1 cellular context compared by ENCODE assay signal in the genomic region with DNA sequence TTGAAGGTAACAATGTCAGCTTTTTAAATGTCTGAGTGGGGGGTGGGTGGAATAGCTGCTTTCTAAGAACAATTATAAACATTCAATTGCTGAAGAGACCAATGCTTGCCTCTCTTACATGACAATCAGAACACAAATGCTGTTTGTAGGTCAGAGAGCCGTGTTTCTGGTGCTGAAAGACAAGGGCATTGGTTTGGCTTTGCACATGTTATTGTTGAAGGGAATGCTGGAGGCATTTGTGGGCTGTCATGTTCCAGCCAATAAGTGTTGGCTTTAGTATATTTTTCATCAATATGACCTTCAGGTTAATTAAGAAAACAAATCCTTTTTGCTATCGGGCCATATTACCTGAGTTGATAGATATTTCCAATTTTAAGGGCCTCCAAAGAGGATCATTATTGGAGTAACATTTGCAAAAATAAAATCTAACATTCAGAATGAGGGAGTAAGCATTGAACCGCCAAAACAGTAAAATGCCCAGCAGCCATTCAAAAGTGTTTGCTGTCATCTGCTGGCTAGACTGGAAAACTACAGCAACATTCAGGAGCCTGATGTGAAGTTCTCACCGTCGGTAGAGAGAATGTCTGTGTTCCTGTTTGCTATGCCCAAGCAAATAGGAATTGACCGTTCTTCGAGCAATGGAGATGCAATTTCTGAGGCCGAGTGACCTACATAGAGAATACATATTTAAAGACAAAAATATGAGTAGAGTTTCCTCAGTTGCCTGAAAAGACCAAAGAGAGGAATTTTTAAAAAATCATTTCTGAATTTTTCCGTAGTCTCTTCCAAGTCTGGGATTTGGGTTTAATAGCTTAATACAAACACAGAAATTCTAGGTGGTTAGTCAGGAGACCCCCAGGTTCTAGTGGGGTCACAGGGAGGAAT.
TF ChIP-seq lines count a peak whose summit lies in the region.

No MANE protein-coding gene starts in this region.

TF ChIP-seq in IMR-90, 13 proteins besides CTCF, POLR2A, EP300 and RAD21 (continued from another document):
- TF ChIP-seq SMC3 (IDR thresholded peaks at IDR 0.05; ENCODE audit: low read depth, low read length) (peak; percentile 33; the same call in 1 of the 2 replicates), MXI1 (IDR thresholded peaks at IDR 0.05; ENCODE audit: borderline replicate concordance, low read depth, low read length) (no peak), NFE2L2 (IDR thresholded peaks at IDR 0.05; ENCODE audit: low read depth, low read length) (no peak), CEBPB (IDR thresholded peaks at IDR 0.05; ENCODE audit: low read depth, low read length) (no peak)
TF ChIP-seq in IMR-90: peak in this region for 1.
